ENCODE assay signal across 19 cellular contexts in the genomic region with DNA sequence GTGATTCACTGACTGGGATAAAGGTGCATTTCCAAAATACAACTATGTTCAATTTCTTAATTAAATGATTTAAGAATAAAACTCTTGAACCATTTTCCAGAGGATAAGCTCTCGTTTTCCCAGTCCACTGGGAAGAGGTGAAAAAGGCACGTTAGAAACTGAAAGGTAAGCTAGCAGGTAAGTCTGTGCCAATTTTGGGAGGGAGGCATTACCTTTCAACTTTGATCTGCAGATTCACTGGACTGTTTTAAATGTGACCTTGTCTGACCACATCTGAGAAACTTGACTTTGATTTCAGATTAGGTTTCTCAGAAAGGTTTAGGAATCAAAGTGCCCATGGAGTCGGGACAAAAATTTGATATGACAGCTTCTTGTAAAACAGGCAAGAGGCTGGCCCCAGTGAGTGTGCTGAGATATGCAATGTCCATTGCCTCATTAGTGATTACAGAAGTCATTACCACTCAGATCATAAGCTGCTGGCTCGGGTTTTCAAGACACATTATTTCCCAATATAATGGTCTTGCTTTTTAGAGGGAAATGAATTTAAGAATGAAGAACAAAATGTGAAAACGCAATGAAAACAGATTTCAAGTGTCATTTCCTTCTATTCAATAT.
DNase-seq lines count a peak whose midpoint lies in the region; ATAC-seq and TF ChIP-seq lines count a peak whose summit lies in the region.
"Had no signal": no experiment of that assay in that cellular context is flagged by ENCODE, and none has a peak within 500 bp of the region (broad histone marks: within the 10 kb centered on the region; RNA-seq: fewer than 3 reads in every experiment).

No MANE protein-coding gene starts in this region.

- H3K27me3 ChIP-seq in psoas muscle (ENCODE audit: insufficient read depth in 3 of 3, low read length in 2 of 3) (no peaks in the 10 kb centered on the region), subcutaneous abdominal adipose tissue (ENCODE audit: control insufficient read depth in 5 of 5, insufficient read depth in 4 of 5, low read length in 5 of 5) (no peaks in the 10 kb centered on the region)
- H3K27me3 ChIP-seq: BE2C had no signal

- DNase-seq in amniotic epithelial cell (ENCODE audit: low read depth) = peak; percentile 30
- no peak for DNase-seq in left lobe of liver (ENCODE audit: low spot score)
- no peak for DNase-seq in psoas muscle
- DNase-seq in SKM-1 (lab: John Stamatoyannopoulos, UW; ENCODE audit: unreplicated experiment) = no peak
- no peak for DNase-seq in T-helper 2 cell
- no peak for DNase-seq in NCI-H446 treated with DMSO at 0.1 percent for 48 hours (lab: John Stamatoyannopoulos, UW)
- DNase-seq: ACHN; BE2C; C1 segment of cervical spinal cord; CD4-positive, CD25-positive, alpha-beta regulatory T cell; CD8-positive, alpha-beta memory T cell; COR-L47; DMS 273 treated with DMSO at 0.1 percent for 48 hours; DMS53; DND-41; EL; H9 had no signal

- peaks cover 6% of the 10 kb centered on the region for H3K4me1 ChIP-seq in psoas muscle
- peaks cover 0 to 12% (median 3%) of the 10 kb centered on the region in 5 donors for H3K4me1 ChIP-seq in subcutaneous abdominal adipose tissue (ENCODE audit: control insufficient read depth in 5 of 5, insufficient read depth in 5 of 5, low read length in 5 of 5)

- peak; percentile 91 for ATAC-seq in left lobe of liver
- peak; percentile 36 to 78 (median 64) for ATAC-seq in psoas muscle
- ATAC-seq: GM12878 had no signal

- no peak overlapping the region for H3K4me3 ChIP-seq in psoas muscle
- no peak overlapping the region for H3K4me3 ChIP-seq in subcutaneous abdominal adipose tissue (ENCODE audit: low read depth in 1 of 5, low read length in 5 of 5)
- H3K4me3 ChIP-seq: GM12878 had no signal

- H3K27ac ChIP-seq in psoas muscle = no peak overlapping the region
- peak overlapping the region; percentile 72 for H3K27ac ChIP-seq in subcutaneous abdominal adipose tissue (ENCODE audit: low read depth, low read length)

- intact Hi-C loops in psoas muscle (cut with DNase I) = no loop called here

- H3K9ac ChIP-seq in subcutaneous abdominal adipose tissue (ENCODE audit: low read length in 5 of 5) = peak overlapping the region in 1 of 5 donors; percentile 14

- peaks cover 6 to 13% of the 10 kb centered on the region in 2 donors for H3K36me3 ChIP-seq in psoas muscle (ENCODE audit: insufficient read depth in 1 of 2, low read depth in 1 of 2)
- peaks cover 0 to 12% (median 5%) of the 10 kb centered on the region in 5 donors for H3K36me3 ChIP-seq in subcutaneous abdominal adipose tissue (ENCODE audit: control insufficient read depth in 5 of 5, insufficient read depth in 5 of 5, low read length in 5 of 5)

- no peak for TF ChIP-seq CTCF in psoas muscle (IDR thresholded peaks at IDR 0.05)

- 42 to 54% (median 47%) methylated on average over 5 of the region's 5 CpGs for WGBS in psoas muscle, 3 donors

- H3K9me3 ChIP-seq in psoas muscle (no peaks in the 10 kb centered on the region), subcutaneous abdominal adipose tissue (ENCODE audit: control insufficient read depth in 5 of 5, low read length in 5 of 5) (no peaks in the 10 kb centered on the region)
- H3K9me3 ChIP-seq: BE2C had no signal
